20 cellular contexts compared by ENCODE assay signal in genomic region chr3:6737223-6737994, GRCh38.
"Had no signal": no experiment of that assay in that cellular context is flagged by ENCODE, and none has a peak within 500 bp of the region (broad histone marks: within the 10 kb centered on the region; RNA-seq: fewer than 3 reads in every experiment).

No MANE protein-coding gene starts in this region.

- FAIRE-seq: endometrium, frontal cortex had no signal

- H3K4me1 Mint-ChIP-seq: naive thymus-derived CD8-positive, alpha-beta T cell; stimulated activated naive B cell treated with anti-CD40 and anti-IgM and Interleukin-4, amounts not matched to agents 10 μg/mL and 1 μg/mL and 100 μg/mL, for 72 hours; stimulated activated naive CD8-positive, alpha-beta T cell treated with anti-CD3 and anti-CD28 coated beads, Interleukin-15, amount 100 ng/mL, for 72 hours had no signal

- H3K4me1 ChIP-seq: heart left ventricle, right atrium auricular region, sigmoid colon, testis, tibial nerve had no signal

- H3K27ac Mint-ChIP-seq: naive thymus-derived CD8-positive, alpha-beta T cell; stimulated activated naive B cell treated with anti-CD40 and anti-IgM and Interleukin-4, amounts not matched to agents 10 μg/mL and 1 μg/mL and 100 μg/mL, for 72 hours; stimulated activated naive CD8-positive, alpha-beta T cell treated with anti-CD3 and anti-CD28 coated beads, Interleukin-15, amount 100 ng/mL, for 72 hours had no signal

- H3K27me3 Mint-ChIP-seq: naive thymus-derived CD8-positive, alpha-beta T cell; stimulated activated naive B cell treated with anti-CD40 and anti-IgM and Interleukin-4, amounts not matched to agents 10 μg/mL and 1 μg/mL and 100 μg/mL, for 72 hours; stimulated activated naive CD8-positive, alpha-beta T cell treated with anti-CD3 and anti-CD28 coated beads, Interleukin-15, amount 100 ng/mL, for 72 hours had no signal

- H3K27me3 ChIP-seq: heart left ventricle, ovary, right atrium auricular region, sigmoid colon, testis, tibial nerve had no signal

- H3K36me3 Mint-ChIP-seq: stimulated activated naive B cell treated with anti-CD40 and anti-IgM and Interleukin-4, amounts not matched to agents 10 μg/mL and 1 μg/mL and 100 μg/mL, for 72 hours had no signal

- H3K27ac ChIP-seq: dorsolateral prefrontal cortex, heart left ventricle, ovary, right atrium auricular region, sigmoid colon, skin epidermis, testis, tibial nerve had no signal

- H3K4me3 ChIP-seq: dorsolateral prefrontal cortex, heart left ventricle, mucosa of descending colon, ovary, right atrium auricular region, sigmoid colon, skin epidermis, testis, tibial nerve had no signal

- ATAC-seq: esophagus mucosa; heart left ventricle; mucosa of descending colon; naive thymus-derived CD8-positive, alpha-beta T cell; stimulated activated naive B cell treated with anti-CD40 and anti-IgM and Interleukin-4, amounts not matched to agents 10 μg/mL and 1 μg/mL and 100 μg/mL, for 72 hours; stimulated activated naive CD8-positive, alpha-beta T cell treated with anti-CD3 and anti-CD28 coated beads, Interleukin-15, amount 100 ng/mL, for 72 hours had no signal

- H3K4me3 Mint-ChIP-seq: naive thymus-derived CD8-positive, alpha-beta T cell; stimulated activated naive B cell treated with anti-CD40 and anti-IgM and Interleukin-4, amounts not matched to agents 10 μg/mL and 1 μg/mL and 100 μg/mL, for 72 hours; stimulated activated naive CD8-positive, alpha-beta T cell treated with anti-CD3 and anti-CD28 coated beads, Interleukin-15, amount 100 ng/mL, for 72 hours had no signal

- H3K9me3 ChIP-seq: mucosa of descending colon, ovary, right atrium auricular region, sigmoid colon, testis, tibial nerve had no signal

- DNase-seq: cortex of kidney; dorsolateral prefrontal cortex; effector CD8-positive, alpha-beta T cell; heart left ventricle; hippocampal formation; mucosa of descending colon; naive thymus-derived CD8-positive, alpha-beta T cell; ovary; sigmoid colon; stimulated activated CD4-positive, alpha-beta T cell treated with anti-CD3 and anti-CD28 coated beads, Interleukin-2, amount 100 ng/mL, for 24 hours; stimulated activated CD4-positive, alpha-beta T cell treated with anti-CD3 and anti-CD28 coated beads, Interleukin-4, amount 100 ng/mL, for 4 hours; stimulated activated naive B cell treated with anti-CD40 and anti-IgM and Interleukin-4, amounts not matched to agents 10 μg/mL and 1 μg/mL and 100 μg/mL, for 72 hours; stimulated activated naive CD8-positive, alpha-beta T cell treated with anti-CD3 and anti-CD28 coated beads, Interleukin-15, amount 100 ng/mL, for 72 hours; testis had no signal

- H3K36me3 ChIP-seq: heart left ventricle, ovary, right atrium auricular region, sigmoid colon, tibial nerve had no signal
